ENCODE assay signal across 8 cellular contexts in the genomic region with DNA sequence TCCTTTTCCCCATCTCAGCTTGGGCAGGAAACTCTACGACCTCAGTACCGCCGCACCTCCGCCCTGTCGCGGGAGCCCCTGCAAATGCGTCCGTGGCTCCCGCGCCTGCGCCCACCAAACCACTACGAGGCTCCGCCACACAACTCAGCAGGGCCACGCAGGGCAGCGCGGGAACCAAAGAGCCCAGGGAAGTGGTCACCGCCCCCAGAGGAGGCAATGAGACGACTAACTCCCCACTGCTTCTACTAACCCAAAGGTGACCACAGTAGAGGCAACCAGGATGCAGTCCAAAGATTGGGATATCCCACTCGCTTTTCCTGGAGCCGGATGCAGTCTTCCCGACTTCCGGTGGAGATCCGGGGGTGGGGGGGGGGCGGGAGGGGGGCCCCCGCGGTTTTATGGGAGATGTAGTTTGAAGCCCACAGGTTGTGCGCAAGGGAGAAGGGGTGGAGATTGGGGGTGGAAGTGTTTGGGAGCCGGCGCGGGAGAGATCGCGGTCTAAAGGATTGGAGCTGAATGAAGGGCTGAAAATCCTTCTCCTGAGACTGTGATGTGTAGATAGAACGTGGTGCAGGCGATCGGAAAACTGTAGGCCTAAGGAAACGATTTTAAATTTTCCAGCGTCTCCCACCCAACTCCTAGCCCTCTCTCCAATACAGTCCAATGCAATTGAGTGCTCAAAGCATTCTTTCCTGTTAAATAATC. TPM values are rescaled to one million over a fixed set of nuclear protein-coding genes. Genes with fewer than 3 reads are reported as not detected.
A peak's percentile ranks its signal among the peaks of the same experiment; 100 is the strongest.
DNase-seq lines count a peak whose midpoint lies in the region; ATAC-seq and TF ChIP-seq lines count a peak whose summit lies in the region.

A gene (minus strand): TSS at position 337 of the 705 bp plus-strand sequence. CDS start 2,541 bp downstream, outside the sequence.

- TF ChIP-seq CTCF in gastroesophageal sphincter (IDR thresholded peaks at IDR 0.05) (no peak), neural progenitor cell (IDR thresholded peaks at IDR 0.05) (no peak)

- peaks cover 15% of the 10 kb centered on the region for H3K79me2 ChIP-seq in neural progenitor cell (ENCODE audit: low read depth)

- H3K36me3 ChIP-seq in HUES64 (ENCODE audit: insufficient read depth, low read length) (no peaks in the 10 kb centered on the region), gastroesophageal sphincter (peaks cover 0 to 10% of the 10 kb centered on the region in 2 donors), neural progenitor cell (no peaks in the 10 kb centered on the region)

- H3K36me3 Mint-ChIP-seq in activated naive CD4-positive, alpha-beta T cell treated with anti-CD3 and anti-CD28 coated beads, Interleukin-2, amount 10 ng/mL, durations not matched to agents 7 days and 5 days, result no peaks in the 10 kb centered on the region
- peaks cover 6% of the 10 kb centered on the region for H3K36me3 Mint-ChIP-seq in neural progenitor cell

- H2AFZ ChIP-seq in neural progenitor cell (replicated peaks), result peak within 1 kb of the TSS; percentile 74

- H3K27me3 ChIP-seq in HUES64 (ENCODE audit: insufficient read depth, low read length) (no peaks in the 10 kb centered on the region), gastroesophageal sphincter (peaks cover 7% of the 10 kb centered on the region), neural progenitor cell (no peaks in the 10 kb centered on the region)

- TF ChIP-seq EP300 in gastroesophageal sphincter (IDR thresholded peaks at IDR 0.05), result no peak

- peak within 1 kb of the TSS; percentile 90 for H3K4me3 ChIP-seq in HUES64 (ENCODE audit: low read length)
- peak within 1 kb of the TSS; percentile 50 to 72 for H3K4me3 ChIP-seq in gastroesophageal sphincter
- H3K4me3 ChIP-seq in neural progenitor cell, result peak within 1 kb of the TSS; percentile 91

- peak within 1 kb of the TSS; percentile 83 for H3K27ac ChIP-seq in HUES64 (ENCODE audit: low read depth, low read length)
- H3K27ac ChIP-seq in gastroesophageal sphincter, result peak within 1 kb of the TSS; percentile 15 to 94 (median 90)
- H3K27ac ChIP-seq in neural progenitor cell, result peak within 1 kb of the TSS; percentile 77
- peak within 1 kb of the TSS; percentile 68 for H3K27ac ChIP-seq in temporal lobe (ENCODE audit: low read depth, low read length)

- H3K27ac Mint-ChIP-seq in activated naive CD4-positive, alpha-beta T cell treated with anti-CD3 and anti-CD28 coated beads, Interleukin-2, amount 10 ng/mL, durations not matched to agents 7 days and 5 days, result peak within 1 kb of the TSS; percentile 69
- H3K27ac Mint-ChIP-seq in neural progenitor cell, result peak within 1 kb of the TSS; percentile 94

- no peaks in the 10 kb centered on the region for H4K20me1 ChIP-seq in neural progenitor cell (ENCODE audit: low read depth)

- peaks cover 18% of the 10 kb centered on the region for H3K4me1 Mint-ChIP-seq in activated naive CD4-positive, alpha-beta T cell treated with anti-CD3 and anti-CD28 coated beads, Interleukin-2, amount 10 ng/mL, durations not matched to agents 7 days and 5 days
- peaks cover 28% of the 10 kb centered on the region for H3K4me1 Mint-ChIP-seq in neural progenitor cell

- CTCF ChIA-PET in activated naive CD4-positive, alpha-beta T cell treated with anti-CD3 and anti-CD28 coated beads, Interleukin-2, amount 10 ng/mL, durations not matched to agents 7 days and 5 days (lab: Charles Lee), result no interaction called here

- H3K9ac ChIP-seq in HUES64 (ENCODE audit: low read depth, low read length) (peak within 1 kb of the TSS; percentile 88), neural progenitor cell (peak within 1 kb of the TSS; percentile 59)

- peak within 1 kb of the TSS; percentile 80 for H3K4me2 ChIP-seq in neural progenitor cell

- H3K4me1 ChIP-seq in HUES64 (ENCODE audit: insufficient read depth, low read length) (peaks cover 3% of the 10 kb centered on the region; the same call in 1 of the 2 replicates), gastroesophageal sphincter (peaks cover 0 to 13% (median 0%) of the 10 kb centered on the region in 3 donors), neural progenitor cell (no peaks in the 10 kb centered on the region)

- H3K4me3 Mint-ChIP-seq in activated naive CD4-positive, alpha-beta T cell treated with anti-CD3 and anti-CD28 coated beads, Interleukin-2, amount 10 ng/mL, durations not matched to agents 7 days and 5 days, result peak within 1 kb of the TSS; percentile 79
- H3K4me3 Mint-ChIP-seq in neural progenitor cell, result peak within 1 kb of the TSS; percentile 97

- H3K9me3 Mint-ChIP-seq in activated naive CD4-positive, alpha-beta T cell treated with anti-CD3 and anti-CD28 coated beads, Interleukin-2, amount 10 ng/mL, durations not matched to agents 7 days and 5 days, result no peaks in the 10 kb centered on the region
- peaks cover 1% of the 10 kb centered on the region for H3K9me3 Mint-ChIP-seq in neural progenitor cell

- no peaks in the 10 kb centered on the region for H3K9me3 ChIP-seq in HUES64 (ENCODE audit: insufficient read depth, low read depth, low read length)
- H3K9me3 ChIP-seq in gastroesophageal sphincter, result no peaks in the 10 kb centered on the region
- H3K9me3 ChIP-seq in neural progenitor cell (ENCODE audit: low read depth), result no peaks in the 10 kb centered on the region

- DNase-seq in DMS114 treated with DMSO at 0.1 percent for 48 hours (lab: John Stamatoyannopoulos, UW; ENCODE audit: unreplicated experiment) (peak; percentile 70), RKO (ENCODE audit: low spot score) (peak; percentile 88), neural progenitor cell (ENCODE audit: low spot score) (peak; percentile 86)
- DNase-seq in activated naive CD4-positive, alpha-beta T cell treated with anti-CD3 and anti-CD28 coated beads, Interleukin-2, amount 10 ng/mL, durations not matched to agents 7 days and 5 days, result peak; percentile 51

- TF ChIP-seq POLR2A in gastroesophageal sphincter (IDR thresholded peaks at IDR 0.05), result peak in 1 of 2 donors; percentile 23

- WGBS in HUES64, result 59% methylated on average over 37 of the region's 37 CpGs
- WGBS in gastroesophageal sphincter (ENCODE audit: low coverage in 1 of 2), 2 donors, result 0 to 6% methylated on average over 11 to 17 of the region's 37 CpGs

- peaks cover 8% of the 10 kb centered on the region for H3K27me3 Mint-ChIP-seq in activated naive CD4-positive, alpha-beta T cell treated with anti-CD3 and anti-CD28 coated beads, Interleukin-2, amount 10 ng/mL, durations not matched to agents 7 days and 5 days
- H3K27me3 Mint-ChIP-seq in neural progenitor cell (ENCODE audit: insufficient read depth, low read depth), result peaks cover 2% of the 10 kb centered on the region

- ATAC-seq in GM21515 (IDR thresholded peaks at IDR 0.05; ENCODE audit: unreplicated experiment), result peak; percentile 91
- ATAC-seq in gastroesophageal sphincter, result peak; percentile 92

- H3F3A ChIP-seq in neural progenitor cell (ENCODE audit: low read depth), result peaks cover 9% of the 10 kb centered on the region

RNA-seq across cellular contexts. Expression of the gene that starts here (rescaled TPM):
- 6.5 TPM for polyA plus RNA-seq in HUES64 (2013, experiment 1 of 2)
- polyA plus RNA-seq in HUES64 (2013, experiment 2 of 2), result 7.4 TPM
- total RNA-seq in gastroesophageal sphincter (10 to 100 TPM in 2 of 4 donors, 1 to 10 TPM in 2; 6.2 to 20.7 (median 9.9) TPM), neural progenitor cell (ENCODE audit: low replicate concordance) (31.3 and 49.8 TPM in 2 replicates), temporal lobe (18.7 TPM)

Comparison
In these comparisons a context has a peak if more than half of its experiments do, and no peak if none do; other contexts are left out.
1. Peak in every context shown above with its lines: DNase-seq, ATAC-seq, H3K4me3 ChIP-seq and H3K27ac ChIP-seq.